Comparison of ENCODE assay signal across 1 cellular context in the genomic region with DNA sequence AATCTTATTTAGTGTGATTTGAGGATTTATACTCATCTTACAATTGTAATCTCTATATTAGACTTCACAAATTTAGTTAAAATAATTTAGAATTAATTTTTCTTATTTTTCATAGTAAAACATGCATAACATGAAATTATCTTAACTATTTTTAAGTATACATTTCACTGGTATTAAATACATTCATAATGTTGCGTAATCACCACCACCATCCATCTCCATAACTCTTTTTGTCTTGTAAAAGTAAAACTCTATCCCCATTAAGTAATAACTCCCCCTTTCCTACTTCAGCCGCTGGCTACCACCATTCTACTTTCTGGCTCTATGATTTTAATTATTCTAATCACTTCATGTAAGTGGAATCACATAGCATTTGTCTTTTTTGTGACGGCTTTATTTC.
TF ChIP-seq lines count a peak whose summit lies in the region.

No MANE protein-coding gene starts in this region.

TF ChIP-seq in IMR-90, 13 proteins besides CTCF, POLR2A, EP300 and RAD21 (continued from another document):
- TF ChIP-seq NFE2L2 (IDR thresholded peaks at IDR 0.05; ENCODE audit: low read depth, low read length) (no peak), FOS (IDR thresholded peaks at IDR 0.05; ENCODE audit: low read depth, low read length) (no peak)
